In the genomic region with DNA sequence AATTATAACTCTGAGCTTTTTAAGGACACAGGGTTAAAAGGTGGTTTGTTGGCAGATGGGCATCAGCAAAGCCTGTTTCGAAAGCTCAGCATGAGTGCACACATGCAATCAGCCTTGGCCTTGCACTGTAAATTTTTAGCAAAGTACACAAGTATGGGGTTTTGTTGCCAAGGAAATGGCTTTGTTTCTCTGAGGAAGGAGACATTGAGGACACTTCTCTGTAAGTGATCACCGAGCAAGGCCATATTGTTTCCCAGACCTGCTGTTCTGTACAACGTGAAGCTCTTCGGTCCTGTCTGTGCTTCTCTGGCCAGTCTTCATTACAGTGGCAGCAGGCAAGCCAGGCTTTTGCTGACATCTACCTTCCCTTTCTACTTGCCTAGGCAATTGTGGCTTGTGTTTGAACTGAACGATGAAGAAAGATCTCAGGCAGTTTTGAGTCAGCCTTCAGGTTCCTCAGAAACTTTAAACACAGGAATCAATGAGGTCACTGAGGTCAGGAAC, we compare ENCODE assay signal across 15 cellular contexts. TPM values are rescaled to one million over a fixed set of nuclear protein-coding genes. Genes with fewer than 3 reads are reported as not detected.
DNase-seq lines count a peak whose midpoint lies in the region; ATAC-seq and TF ChIP-seq lines count a peak whose summit lies in the region.
"Had no signal": no experiment of that assay in that cellular context is flagged by ENCODE, and none has a peak within 500 bp of the region (broad histone marks: within the 10 kb centered on the region; RNA-seq: fewer than 3 reads in every experiment).

No MANE protein-coding gene starts in this region.

- peaks cover 11% of the 10 kb centered on the region for H3K4me1 Mint-ChIP-seq in activated T-cell treated with anti-CD3 and anti-CD28 coated beads, Interleukin-2, amount 50 U/mL, for 72 hours (ENCODE audit: low read depth)
- peaks cover 2% of the 10 kb centered on the region; the same call in 1 of the 2 replicates for H3K4me1 Mint-ChIP-seq in WTC11
- H3K4me1 Mint-ChIP-seq: activated B cell treated with CpG ODN at 0.5 μM for 24 hours had no signal

- H3K36me3 ChIP-seq in gastroesophageal sphincter = no peaks in the 10 kb centered on the region
- H3K36me3 ChIP-seq in subcutaneous abdominal adipose tissue (ENCODE audit: control insufficient read depth in 5 of 5, insufficient read depth in 5 of 5, low read length in 5 of 5) = no peaks in the 10 kb centered on the region
- H3K36me3 ChIP-seq: spleen had no signal

- TF ChIP-seq POLR2A in gastroesophageal sphincter (IDR thresholded peaks at IDR 0.05) = no peak

- no peak for DNase-seq in activated T-cell treated with anti-CD3 and anti-CD28 coated beads, Interleukin-2, amount 50 U/mL, for 72 hours
- no peak for DNase-seq in activated T-cell treated with anti-CD3 and anti-CD28 coated beads, Interleukin-2, amount 50 U/mL, for 1 hour
- no peak for DNase-seq in WTC11 (ENCODE audit: low spot score)
- DNase-seq in anterior cingulate cortex (lab: John Stamatoyannopoulos, UW) = no peak
- DNase-seq: activated B cell treated with CpG ODN at 0.5 μM for 24 hours, erythroblast, MM.1S, NCI-H2171, nucleus accumbens, spleen had no signal

- no peaks in the 10 kb centered on the region for H3K4me1 ChIP-seq in gastroesophageal sphincter
- H3K4me1 ChIP-seq in subcutaneous abdominal adipose tissue (ENCODE audit: control insufficient read depth in 5 of 5, insufficient read depth in 5 of 5, low read length in 5 of 5) = peaks cover 0 to 14% (median 5%) of the 10 kb centered on the region in 5 donors

- POLR2A ChIA-PET in WTC11 (lab: Charles Lee) = no interaction called here

- ATAC-seq in activated T-cell treated with anti-CD3 and anti-CD28 coated beads, Interleukin-2, amount 50 U/mL, for 72 hours (replicated peaks in 1 of 2) = peak; percentile 66 to 74
- no peak for ATAC-seq in WTC11
- ATAC-seq in gastroesophageal sphincter = peak; percentile 9
- ATAC-seq in HG02678 (IDR thresholded peaks at IDR 0.05; ENCODE audit: unreplicated experiment) = no peak
- ATAC-seq in HG02852 (IDR thresholded peaks at IDR 0.05; ENCODE audit: unreplicated experiment) = no peak

- 83 to 94% methylated on average over 1 to 5 of the region's 5 CpGs for WGBS in gastroesophageal sphincter (ENCODE audit: low coverage in 1 of 2), 2 donors

- H3K4me3 Mint-ChIP-seq in activated T-cell treated with anti-CD3 and anti-CD28 coated beads, Interleukin-2, amount 50 U/mL, for 72 hours = no peak overlapping the region
- no peak overlapping the region for H3K4me3 Mint-ChIP-seq in WTC11
- H3K4me3 Mint-ChIP-seq: activated B cell treated with CpG ODN at 0.5 μM for 24 hours, mesothelial cell of epicardium had no signal

- TF ChIP-seq CTCF in WTC11 (IDR thresholded peaks at IDR 0.05) = no peak
- no peak for TF ChIP-seq CTCF in gastroesophageal sphincter (IDR thresholded peaks at IDR 0.05)

- H3K9me3 Mint-ChIP-seq in activated T-cell treated with anti-CD3 and anti-CD28 coated beads, Interleukin-2, amount 50 U/mL, for 72 hours = no peaks in the 10 kb centered on the region
- peaks cover 12% of the 10 kb centered on the region for H3K9me3 Mint-ChIP-seq in WTC11
- H3K9me3 Mint-ChIP-seq: activated B cell treated with CpG ODN at 0.5 μM for 24 hours had no signal

- no peaks in the 10 kb centered on the region for H3K36me3 Mint-ChIP-seq in activated T-cell treated with anti-CD3 and anti-CD28 coated beads, Interleukin-2, amount 50 U/mL, for 72 hours (ENCODE audit: insufficient read depth in 2 of 2)
- peaks cover 3% of the 10 kb centered on the region; the same call in 1 of the 2 replicates for H3K36me3 Mint-ChIP-seq in WTC11
- H3K36me3 Mint-ChIP-seq: mesothelial cell of epicardium had no signal

- H3K27ac ChIP-seq in gastroesophageal sphincter = no peak overlapping the region
- peak overlapping the region; percentile 33 for H3K27ac ChIP-seq in subcutaneous abdominal adipose tissue (ENCODE audit: low read depth, low read length)
- H3K27ac ChIP-seq: spleen had no signal

- H3K9me3 ChIP-seq in gastroesophageal sphincter = no peaks in the 10 kb centered on the region
- no peaks in the 10 kb centered on the region for H3K9me3 ChIP-seq in subcutaneous abdominal adipose tissue (ENCODE audit: control insufficient read depth in 5 of 5, low read length in 5 of 5)
- H3K9me3 ChIP-seq: spleen had no signal

- H3K9ac ChIP-seq in subcutaneous abdominal adipose tissue (ENCODE audit: low read length in 5 of 5) = no peak overlapping the region

- H3K27me3 Mint-ChIP-seq in activated T-cell treated with anti-CD3 and anti-CD28 coated beads, Interleukin-2, amount 50 U/mL, for 72 hours (ENCODE audit: low read depth) = peaks cover 7% of the 10 kb centered on the region
- no peaks in the 10 kb centered on the region for H3K27me3 Mint-ChIP-seq in WTC11 (ENCODE audit: low read depth)
- H3K27me3 Mint-ChIP-seq: activated B cell treated with CpG ODN at 0.5 μM for 24 hours had no signal

- no peak overlapping the region for H3K27ac Mint-ChIP-seq in activated T-cell treated with anti-CD3 and anti-CD28 coated beads, Interleukin-2, amount 50 U/mL, for 72 hours
- no peak overlapping the region for H3K27ac Mint-ChIP-seq in WTC11
- H3K27ac Mint-ChIP-seq: activated B cell treated with CpG ODN at 0.5 μM for 24 hours, mesothelial cell of epicardium had no signal

- H3K27me3 ChIP-seq in gastroesophageal sphincter = no peaks in the 10 kb centered on the region
- no peaks in the 10 kb centered on the region for H3K27me3 ChIP-seq in subcutaneous abdominal adipose tissue (ENCODE audit: control insufficient read depth in 5 of 5, insufficient read depth in 4 of 5, low read length in 5 of 5)
- H3K27me3 ChIP-seq: spleen had no signal

- no peak overlapping the region for H3K4me3 ChIP-seq in gastroesophageal sphincter
- no peak overlapping the region for H3K4me3 ChIP-seq in subcutaneous abdominal adipose tissue (ENCODE audit: low read depth in 1 of 5, low read length in 5 of 5)
- H3K4me3 ChIP-seq: spleen had no signal

- TF ChIP-seq EP300 in gastroesophageal sphincter (IDR thresholded peaks at IDR 0.05) = no peak

- CTCF ChIA-PET in WTC11 (lab: Charles Lee) = interaction anchor here (5.1 kb wide), 1 partner anchor 69 kb away, joined by 51 read pairs; no protein-coding TSS in a partner anchor

TF ChIP-seq in WTC11, 78 proteins besides CTCF, POLR2A, EP300 and RAD21:
- TF ChIP-seq, protein P1, sequence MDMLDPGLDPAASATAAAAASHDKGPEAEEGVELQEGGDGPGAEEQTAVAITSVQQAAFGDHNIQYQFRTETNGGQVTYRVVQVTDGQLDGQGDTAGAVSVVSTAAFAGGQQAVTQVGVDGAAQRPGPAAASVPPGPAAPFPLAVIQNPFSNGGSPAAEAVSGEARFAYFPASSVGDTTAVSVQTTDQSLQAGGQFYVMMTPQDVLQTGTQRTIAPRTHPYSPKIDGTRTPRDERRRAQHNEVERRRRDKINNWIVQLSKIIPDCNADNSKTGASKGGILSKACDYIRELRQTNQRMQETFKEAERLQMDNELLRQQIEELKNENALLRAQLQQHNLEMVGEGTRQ (CRISPR knock-in tag; IDR thresholded peaks at IDR 0.05) = no peak
- TF ChIP-seq GABPB1 (CRISPR knock-in tag; IDR thresholded peaks at IDR 0.05) = 0 out of 2 replicates have a peak, but pooled peaks have one; percentile 21
TF ChIP-seq in WTC11: peak in this region for 1.

RNA-seq across cellular contexts. Expression of a gene that starts 27.9 kb away (rescaled TPM):
- 10 to 100 TPM; 19.1 to 23.4 TPM for total RNA-seq in activated T-cell treated with anti-CD3 and anti-CD28 coated beads, Interleukin-2, amount 50 U/mL, for 72 hours
- total RNA-seq in WTC11 (2021) (15.9 to 21.0 TPM (median 19.2 TPM) in 3 replicates), gastroesophageal sphincter (10 to 100 TPM; 20.2 to 65.3 (median 41.3) TPM)

Comparison
In these comparisons a context has a peak if more than half of its experiments do, and no peak if none do; other contexts are left out.
1. ATAC-seq: peak in activated T-cell treated with anti-CD3 and anti-CD28 coated beads, Interleukin-2, amount 50 U/mL, for 72 hours (2 of 2) and gastroesophageal sphincter (single experiment); none in WTC11 (single experiment), HG02678 (single experiment) and HG02852 (single experiment).